8 cellular contexts compared by ENCODE assay signal in the genomic region with DNA sequence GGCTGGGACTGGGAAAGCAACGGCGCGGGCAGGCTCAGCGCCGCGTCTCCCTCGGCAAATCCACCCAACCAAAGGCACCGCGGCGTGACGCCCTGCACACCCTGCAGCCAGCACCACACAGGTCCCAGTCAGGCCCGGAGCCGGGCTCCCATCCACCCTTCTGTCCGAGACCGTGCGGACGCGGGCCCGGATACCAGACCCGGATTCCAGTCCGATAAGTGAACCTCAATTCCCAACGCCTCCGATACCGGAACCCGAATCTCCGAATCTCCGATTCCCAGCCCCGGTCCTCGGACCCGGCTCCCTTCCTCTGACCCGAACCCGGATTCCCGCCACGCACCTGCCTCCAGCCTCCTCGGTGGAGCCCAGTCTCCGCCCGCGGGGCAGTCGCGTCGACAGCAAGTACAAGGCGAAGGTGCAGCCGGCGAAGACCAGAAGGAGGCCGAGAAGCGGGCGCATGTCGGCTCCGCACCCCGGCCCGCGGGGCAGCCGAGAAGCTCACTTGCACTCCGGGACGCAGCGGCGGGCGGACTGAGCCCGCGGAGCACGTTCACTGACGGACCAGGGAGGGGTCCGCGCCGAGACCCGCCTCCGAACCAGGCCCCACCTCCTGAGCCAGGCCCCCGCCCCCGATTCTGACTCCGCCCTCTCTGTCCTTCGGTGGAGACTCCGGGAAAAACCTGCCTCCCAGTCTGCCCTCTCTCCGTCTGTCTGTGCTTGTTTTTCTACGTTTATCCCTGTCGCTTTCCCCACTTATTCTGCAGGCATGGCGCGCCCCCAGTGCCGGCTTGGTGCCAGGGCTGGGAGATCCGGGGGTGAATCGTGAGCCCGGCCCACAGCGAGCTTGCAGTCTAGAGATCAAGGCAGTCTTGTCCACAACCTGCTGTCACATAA. TPM values are rescaled to one million over a fixed set of nuclear protein-coding genes. Genes with fewer than 3 reads are reported as not detected.
DNase-seq lines count a peak whose midpoint lies in the region; ATAC-seq and TF ChIP-seq lines count a peak whose summit lies in the region.

TMEM41A (minus strand) TSS at position 533 of the 894 bp plus-strand sequence; CDS start at position 459, 74 bp downstream.

- H3K9ac ChIP-seq in ES-I3 (ENCODE audit: low read depth, low read length) (peak within 1 kb of the TSS; percentile 97), Loucy (ENCODE audit: low read depth, low read length, poor library complexity, severe bottlenecking) (peak within 1 kb of the TSS; percentile 91)

- peak within 1 kb of the TSS; percentile 91 for H3K4me2 ChIP-seq in Loucy (ENCODE audit: low read depth, low read length, poor library complexity, severe bottlenecking)

- peak; percentile 99 for ATAC-seq in stimulated activated naive CD8-positive, alpha-beta T cell treated with anti-CD3 and anti-CD28 coated beads, Interleukin-15, Interleukin-2, amounts not matched to agents 100 U/mL and 50 U/mL, for 24 hours

- peak within 1 kb of the TSS; percentile 93 for H2AFZ ChIP-seq in Loucy (ENCODE audit: low read length)

- no peaks in the 10 kb centered on the region for H3K9me3 Mint-ChIP-seq in nephron

- no peaks in the 10 kb centered on the region for H3F3A ChIP-seq in Loucy (ENCODE audit: low read depth)

- peak; percentile 99 for DNase-seq in H7
- peak; percentile 59 to 63 for DNase-seq in SHP77 (lab: John Stamatoyannopoulos, UW)
- DNase-seq in activated effector memory CD4-positive, alpha-beta T cell treated with Interleukin-2 at 50 U/mL for 16 hours: peak; percentile 84
- DNase-seq in fibroblast of the aortic adventitia (ENCODE audit: low read depth): peak; percentile 84
- peak; percentile 93 for DNase-seq in stimulated activated naive CD8-positive, alpha-beta T cell treated with anti-CD3 and anti-CD28 coated beads, Interleukin-15, Interleukin-2, amounts not matched to agents 100 U/mL and 50 U/mL, for 24 hours

- no peaks in the 10 kb centered on the region; the same call in 1 of the 2 replicates for H3K27me3 ChIP-seq in H7 (ENCODE audit: control insufficient read depth, insufficient read depth, low read length)
- H3K27me3 ChIP-seq in Loucy (ENCODE audit: insufficient read depth, low read length, poor library complexity, severe bottlenecking): no peaks in the 10 kb centered on the region

- H3K79me2 ChIP-seq in Loucy (ENCODE audit: insufficient read depth, low read length): peaks cover 27% of the 10 kb centered on the region

- peaks cover 12% of the 10 kb centered on the region for H4K20me1 ChIP-seq in Loucy (ENCODE audit: insufficient read depth, low read length, poor library complexity, severe bottlenecking)

- H3K4me1 Mint-ChIP-seq in nephron: peaks cover 5% of the 10 kb centered on the region

- peak within 1 kb of the TSS; percentile 85 to 96 (median 90) for H3K27ac Mint-ChIP-seq in nephron

- H3K9me2 ChIP-seq in Loucy (replicated peaks; ENCODE audit: low read depth, low read length): 0 out of 2 replicates have a peak, but pooled peaks cover under 1% of the 10 kb centered on the region

- peaks cover 17% of the 10 kb centered on the region for H3K36me3 Mint-ChIP-seq in nephron (ENCODE audit: low read depth)

- H3K4me3 ChIP-seq in H7 (ENCODE audit: insufficient read depth, low read depth, low read length) (peak within 1 kb of the TSS; percentile 86), Loucy (ENCODE audit: low read length, poor library complexity, severe bottlenecking) (peak within 1 kb of the TSS; percentile 89), fibroblast of the aortic adventitia (ENCODE audit: low read depth, low read length) (peak within 1 kb of the TSS; percentile 88)

- H3K36me3 ChIP-seq in ES-I3 (ENCODE audit: insufficient read depth, low read length): peaks cover 11% of the 10 kb centered on the region
- H3K36me3 ChIP-seq in H7 (replicated peaks; ENCODE audit: control insufficient read depth, insufficient read depth, low read length): peaks cover 15% of the 10 kb centered on the region
- H3K36me3 ChIP-seq in Loucy (ENCODE audit: insufficient read depth, low read length): peaks cover 21% of the 10 kb centered on the region; the same call in 1 of the 2 replicates

- no peak for TF ChIP-seq CTCF in Loucy (conservative IDR thresholded peaks at IDR 0.05; ENCODE audit: low read length)
- TF ChIP-seq CTCF in fibroblast of the aortic adventitia (IDR thresholded peaks at IDR 0.05; ENCODE audit: insufficient read depth, low read length): no peak
- TF ChIP-seq CTCF in nephron (IDR thresholded peaks at IDR 0.05; ENCODE audit: unreplicated experiment in 3 of 3): peak in 1 of 3 experiments; percentile 22

- H3K4me1 ChIP-seq in ES-I3 (ENCODE audit: insufficient read depth, low read length) (no peaks in the 10 kb centered on the region), Loucy (ENCODE audit: insufficient read depth, low read length, poor library complexity, severe bottlenecking) (peaks cover 17% of the 10 kb centered on the region)

- H3K9me3 ChIP-seq in ES-I3 (ENCODE audit: control insufficient read depth, insufficient read depth, low read length) (no peaks in the 10 kb centered on the region), Loucy (ENCODE audit: insufficient read depth, low read depth, low read length) (no peaks in the 10 kb centered on the region)

- H3K4me3 Mint-ChIP-seq in nephron: peak within 1 kb of the TSS; percentile 94 to 97 (median 94)

- H3K27me3 Mint-ChIP-seq in nephron (ENCODE audit: low read depth): no peaks in the 10 kb centered on the region

RNA-seq across cellular contexts. Expression of gene TMEM41A, which starts in this region (rescaled TPM):
- 9.2 and 11.7 TPM in 2 replicates for total RNA-seq in H7 (2014; rRNA removed; shearing (Covaris generic))
- 11.6 and 14.5 TPM in 2 replicates for total RNA-seq in fibroblast of the aortic adventitia (ENCODE audit: low replicate concordance)

Comparison
In these comparisons a context has a peak if more than half of its experiments do, and no peak if none do; other contexts are left out.
1. Peak in every context shown above with its lines: DNase-seq, ATAC-seq and H3K4me3 ChIP-seq.